ENCODE assay signal across 8 cellular contexts in the genomic region with DNA sequence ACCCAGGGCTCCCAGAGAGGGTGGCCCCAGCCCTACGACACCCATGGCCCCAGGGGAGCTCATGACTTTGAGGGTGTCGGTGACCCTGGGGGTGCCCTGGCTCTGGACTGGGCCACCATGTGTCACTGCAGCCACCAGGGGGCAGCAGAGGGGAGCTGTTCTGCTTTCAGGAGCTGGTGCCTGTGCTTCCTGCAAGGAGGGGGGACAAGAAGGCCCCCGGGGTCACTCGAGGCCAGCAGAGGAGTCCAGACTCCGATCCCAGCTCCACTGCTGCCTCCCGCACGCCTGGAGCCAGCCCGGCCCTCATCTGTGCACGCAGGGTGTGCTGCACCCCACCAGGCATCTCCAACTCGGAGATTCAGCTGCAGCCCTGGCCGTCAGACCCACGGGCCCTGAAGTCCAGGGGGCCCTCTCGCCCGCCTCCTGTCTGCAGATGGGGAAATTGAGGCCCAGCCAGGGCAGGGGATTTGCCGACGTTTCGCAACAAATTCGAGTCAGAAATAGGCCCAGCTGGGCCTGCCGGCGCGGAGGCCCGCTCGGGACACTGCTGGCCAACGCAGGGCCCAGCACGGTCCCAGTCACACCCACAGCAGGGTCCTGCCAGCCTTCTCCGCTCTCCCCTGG. TPM values are rescaled to one million over a fixed set of nuclear protein-coding genes. Genes with fewer than 3 reads are reported as not detected.
A peak's percentile ranks its signal among the peaks of the same experiment; 100 is the strongest.
DNase-seq lines count a peak whose midpoint lies in the region; ATAC-seq and TF ChIP-seq lines count a peak whose summit lies in the region.

No MANE protein-coding gene starts in this region.

- H3K4me3 ChIP-seq in psoas muscle = peak overlapping the region; percentile 23

- H3K27me3 ChIP-seq in psoas muscle (ENCODE audit: insufficient read depth in 3 of 3, low read length in 2 of 3) = no peaks in the 10 kb centered on the region

- H3K27ac ChIP-seq in psoas muscle = peak overlapping the region; percentile 84

- 15 to 28% (median 19%) methylated on average over 25 to 26 of the region's 26 CpGs for WGBS in psoas muscle, 3 donors

- peaks cover 7% of the 10 kb centered on the region for H3K9me3 ChIP-seq in psoas muscle

- DNase-seq in GDM1 (lab: John Stamatoyannopoulos, UW) = peak; percentile 70
- DNase-seq in NAMALWA (ENCODE audit: low spot score) = peak; percentile 86
- DNase-seq in T-helper 2 cell treated with Interferon-gamma antibody and Interleukin-4, amounts not matched to agents 5 μg/mL and 100 μg/mL, for 36 hours (ENCODE audit: low spot score) = peak; percentile 75
- DNase-seq in amniotic stem cell (lab: John Stamatoyannopoulos, UW) = peak; percentile 57
- DNase-seq in left cardiac atrium = peak; percentile 96
- DNase-seq in psoas muscle = peak; percentile 96 to 98
- peak; percentile 88 for DNase-seq in type B pancreatic cell (ENCODE audit: extremely low spot score, unreplicated experiment)

- H3K36me3 ChIP-seq in psoas muscle (ENCODE audit: insufficient read depth in 1 of 2, low read depth in 1 of 2) = no peaks in the 10 kb centered on the region

- H3K4me1 ChIP-seq in psoas muscle = peaks cover 26% of the 10 kb centered on the region

- H3K36me3 Mint-ChIP-seq in T-helper 2 cell treated with Interferon-gamma antibody and Interleukin-4, amounts not matched to agents 5 μg/mL and 100 μg/mL, for 36 hours (ENCODE audit: low read depth) = no peaks in the 10 kb centered on the region
- H3K36me3 Mint-ChIP-seq in type B pancreatic cell = no peaks in the 10 kb centered on the region

- intact Hi-C loops in left cardiac atrium (cut with DNase I) = loop anchor here in 1 of 2 donors (1.0 to 5.0 kb wide), 2 partner anchors 66 to 110 kb away; no protein-coding TSS in a partner anchor
- intact Hi-C loops in psoas muscle (cut with DNase I) = loop anchor here (1.0 to 5.0 kb wide), 3 partner anchors 66 to 110 kb away; no protein-coding TSS in a partner anchor

- H3K27ac Mint-ChIP-seq in T-helper 2 cell treated with Interferon-gamma antibody and Interleukin-4, amounts not matched to agents 5 μg/mL and 100 μg/mL, for 36 hours = no peak overlapping the region
- H3K27ac Mint-ChIP-seq in type B pancreatic cell = no peak overlapping the region

- H3K9me3 Mint-ChIP-seq in T-helper 2 cell treated with Interferon-gamma antibody and Interleukin-4, amounts not matched to agents 5 μg/mL and 100 μg/mL, for 36 hours = no peaks in the 10 kb centered on the region
- H3K9me3 Mint-ChIP-seq in type B pancreatic cell = no peaks in the 10 kb centered on the region

- TF ChIP-seq CTCF in psoas muscle (IDR thresholded peaks at IDR 0.05) = peak; percentile 99
- peak; percentile 99 for TF ChIP-seq CTCF in type B pancreatic cell (conservative IDR thresholded peaks at IDR 0.05)

- no peak overlapping the region for H3K4me3 Mint-ChIP-seq in T-helper 2 cell treated with Interferon-gamma antibody and Interleukin-4, amounts not matched to agents 5 μg/mL and 100 μg/mL, for 36 hours
- H3K4me3 Mint-ChIP-seq in type B pancreatic cell = no peak overlapping the region

- H3K4me1 Mint-ChIP-seq in T-helper 2 cell treated with Interferon-gamma antibody and Interleukin-4, amounts not matched to agents 5 μg/mL and 100 μg/mL, for 36 hours (ENCODE audit: low read depth) = no peaks in the 10 kb centered on the region
- peaks cover 6% of the 10 kb centered on the region for H3K4me1 Mint-ChIP-seq in type B pancreatic cell (ENCODE audit: unreplicated experiment)

- peak; percentile 57 to 68 for ATAC-seq in left cardiac atrium
- peak; percentile 78 to 89 (median 82) for ATAC-seq in psoas muscle
- ATAC-seq in GM18517 (IDR thresholded peaks at IDR 0.05; ENCODE audit: unreplicated experiment) = no peak

- H3K27me3 Mint-ChIP-seq in T-helper 2 cell treated with Interferon-gamma antibody and Interleukin-4, amounts not matched to agents 5 μg/mL and 100 μg/mL, for 36 hours (ENCODE audit: low read depth) = no peaks in the 10 kb centered on the region
- H3K27me3 Mint-ChIP-seq in type B pancreatic cell = no peaks in the 10 kb centered on the region

RNA-seq across cellular contexts. Expression of a gene that starts 29.5 kb away (rescaled TPM):
- total RNA-seq in left cardiac atrium (not detected), psoas muscle (not detected), type B pancreatic cell (ENCODE audit: low replicate concordance) (14.8 and 16.4 TPM in 2 replicates)
- polyA plus RNA-seq in psoas muscle = under 1 TPM in 1 of 3 donors, not detected in 2; 0.05 TPM

Comparison
In these comparisons a context has a peak if more than half of its experiments do, and no peak if none do; other contexts are left out.
1. RNA of a gene that starts 29.5 kb away (total RNA-seq): 14.8 to 16.4 TPM in type B pancreatic cell; not detected in left cardiac atrium and not detected in psoas muscle; every median in the first group is over 10 times any median in the second.
2. Peak in every context shown above with its lines, with median percentiles within 50 percentile points of each other: DNase-seq.